8 cellular contexts compared by ENCODE assay signal in the genomic region with DNA sequence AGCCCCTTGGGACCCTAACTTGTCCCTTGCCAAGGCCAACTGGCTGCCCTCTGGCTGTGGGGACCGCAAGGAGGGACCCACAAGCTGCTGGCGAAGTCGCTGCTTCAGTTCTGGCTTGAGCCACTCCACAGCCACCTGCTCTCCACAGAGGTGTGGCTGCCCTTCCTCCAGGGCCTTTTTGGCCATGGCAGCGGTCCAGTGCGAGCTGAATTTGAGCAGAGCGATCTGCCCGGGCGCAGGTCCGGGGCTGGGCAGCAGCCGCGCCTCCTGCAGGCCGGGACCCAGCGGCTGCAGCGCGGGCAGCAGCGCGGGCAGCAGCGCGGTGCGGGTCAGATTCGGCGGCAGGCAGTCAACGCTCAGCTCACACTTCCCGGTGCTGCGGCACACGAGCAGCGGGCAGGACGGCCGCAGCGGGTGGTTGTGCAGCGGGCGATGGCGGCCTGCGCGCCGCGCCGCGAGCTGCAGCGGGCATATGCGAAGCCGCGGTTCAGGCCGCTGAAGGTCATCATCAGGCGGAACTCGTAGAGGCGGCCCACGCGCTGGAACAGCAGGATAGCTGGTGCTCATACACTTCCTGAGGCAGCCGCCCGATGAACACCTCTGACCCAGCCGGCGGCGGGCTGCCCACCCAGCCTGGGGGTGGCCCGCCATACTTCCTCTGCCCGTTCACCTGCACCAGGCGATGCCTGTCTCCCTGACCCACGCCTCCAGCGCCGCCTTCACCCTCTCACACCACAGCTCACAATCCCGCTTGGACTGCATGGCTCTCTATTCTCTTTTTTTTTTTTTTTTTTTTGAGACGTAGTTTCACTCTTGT. TPM values are rescaled to one million over a fixed set of nuclear protein-coding genes. Genes with fewer than 3 reads are reported as not detected.
A peak's percentile ranks its signal among the peaks of the same experiment; 100 is the strongest.
DNase-seq lines count a peak whose midpoint lies in the region; TF ChIP-seq lines count a peak whose summit lies in the region.
"Not testable (repeated sequence)": the region's sequence is repeated elsewhere in the genome, so short reads cannot be mapped to it uniquely, and the experiment has no call there.

No MANE protein-coding gene starts in this region.

- H2AFZ ChIP-seq in PC-9 = peak overlapping the region; percentile 70; the same call in 1 of the 2 replicates
- not testable (repeated sequence) for H2AFZ ChIP-seq in neural cell (ENCODE audit: low read depth, low read length)

- not testable (repeated sequence) for BruUV-seq in PC-9 (replicated peaks; lab: Mats Ljungman, UMichigan)

- CTCF ChIA-PET in PC-9 (lab: Charles Lee) = interaction anchor here (0.6 kb wide), 2 partner anchors 67 to 196 kb away, joined by 4 to 8 read pairs; a partner anchor contains a TSS

- POLR2A ChIA-PET in PC-9 (lab: Charles Lee; ENCODE audit: unreplicated experiment) = not testable (repeated sequence)

- not testable (repeated sequence) for H3K9ac ChIP-seq in iPS-15b (ENCODE audit: low read depth, low read length)
- H3K9ac ChIP-seq in neural cell (ENCODE audit: low read length) = peak overlapping the region; percentile 14

- not testable (repeated sequence) for H3K9me2 ChIP-seq in PC-9 (ENCODE audit: insufficient read depth); neural cell (ENCODE audit: insufficient read depth, low read length)

- H3K9me3 ChIP-seq in PC-9 (ENCODE audit: insufficient read depth, low read depth); iPS-15b (ENCODE audit: control insufficient read depth, insufficient read depth, low read length); neural cell (ENCODE audit: low read length); suprapubic skin: not testable (repeated sequence)

- not testable (repeated sequence) for H3K9me3 Mint-ChIP-seq in activated T-helper 1 cell treated with anti-CD3 and anti-CD28 coated beads, Interleukin-12 subunit alpha, Interleukin-12 subunit beta, Interleukin-2, Interleukin-4 antibody, amounts not matched to agents 30 ng/mL and 10 ng/mL and 1 ng/mL, durations not matched to agents 14 hours and 24 hours and 36 hours

- peak overlapping the region; percentile 79 for H3K4me3 Mint-ChIP-seq in activated T-helper 1 cell treated with anti-CD3 and anti-CD28 coated beads, Interleukin-12 subunit alpha, Interleukin-12 subunit beta, Interleukin-2, Interleukin-4 antibody, amounts not matched to agents 30 ng/mL and 10 ng/mL and 1 ng/mL, durations not matched to agents 14 hours and 24 hours and 36 hours

- peaks cover 29% of the 10 kb centered on the region for H3F3A ChIP-seq in PC-9 (ENCODE audit: insufficient read depth, low read depth)
- not testable (repeated sequence) for H3F3A ChIP-seq in neural cell (ENCODE audit: insufficient read depth, low read length, poor library complexity, severe bottlenecking)

- peaks cover 12% of the 10 kb centered on the region for H3K4me1 Mint-ChIP-seq in activated T-helper 1 cell treated with anti-CD3 and anti-CD28 coated beads, Interleukin-12 subunit alpha, Interleukin-12 subunit beta, Interleukin-2, Interleukin-4 antibody, amounts not matched to agents 30 ng/mL and 10 ng/mL and 1 ng/mL, durations not matched to agents 14 hours and 24 hours and 36 hours (ENCODE audit: low read depth)

- H3K27me3 ChIP-seq in PC-9 (ENCODE audit: insufficient read depth, low read depth); suprapubic skin: not testable (repeated sequence)
- H3K27me3 ChIP-seq in iPS-15b (ENCODE audit: control insufficient read depth, insufficient read depth, low read length) (peaks cover 30% of the 10 kb centered on the region), neural cell (ENCODE audit: insufficient read depth, low read depth, low read length) (peaks cover 17% of the 10 kb centered on the region)

- H4K20me1 ChIP-seq in PC-9 (ENCODE audit: insufficient read depth); neural cell (ENCODE audit: insufficient read depth): not testable (repeated sequence)

- TF ChIP-seq EP300 in neural cell (conservative IDR thresholded peaks at IDR 0.05; ENCODE audit: poor library complexity, severe bottlenecking); suprapubic skin (IDR thresholded peaks at IDR 0.05): not testable (repeated sequence)

- H3K4me2 ChIP-seq in PC-9 = peak overlapping the region; percentile 69
- H3K4me2 ChIP-seq in neural cell (ENCODE audit: low read length) = not testable (repeated sequence)

- not testable (repeated sequence) for H3K27ac Mint-ChIP-seq in activated T-helper 1 cell treated with anti-CD3 and anti-CD28 coated beads, Interleukin-12 subunit alpha, Interleukin-12 subunit beta, Interleukin-2, Interleukin-4 antibody, amounts not matched to agents 30 ng/mL and 10 ng/mL and 1 ng/mL, durations not matched to agents 14 hours and 24 hours and 36 hours

- TF ChIP-seq POLR2A in suprapubic skin (IDR thresholded peaks at IDR 0.05) = not testable (repeated sequence)

- H3K79me2 ChIP-seq in PC-9 (ENCODE audit: low read depth); neural cell (replicated peaks; ENCODE audit: insufficient read depth, low read length): not testable (repeated sequence)

- H3K27ac ChIP-seq in PC-9; neural cell (ENCODE audit: low read length); suprapubic skin: not testable (repeated sequence)

- not testable (repeated sequence) for H3K36me3 ChIP-seq in PC-9 (ENCODE audit: low read depth); iPS-15b (ENCODE audit: control insufficient read depth, insufficient read depth, low read length); neural cell (ENCODE audit: insufficient read depth, low read length); suprapubic skin

- H3K4me1 ChIP-seq in PC-9 (replicated peaks; ENCODE audit: insufficient read depth) = peaks cover 16% of the 10 kb centered on the region
- not testable (repeated sequence) for H3K4me1 ChIP-seq in iPS-15b (ENCODE audit: control insufficient read depth, insufficient read depth, low read length); suprapubic skin

- H3K36me3 Mint-ChIP-seq in activated T-helper 1 cell treated with anti-CD3 and anti-CD28 coated beads, Interleukin-12 subunit alpha, Interleukin-12 subunit beta, Interleukin-2, Interleukin-4 antibody, amounts not matched to agents 30 ng/mL and 10 ng/mL and 1 ng/mL, durations not matched to agents 14 hours and 24 hours and 36 hours (ENCODE audit: low read depth) = not testable (repeated sequence)

- TF ChIP-seq CTCF in PC-9 (conservative IDR thresholded peaks at IDR 0.05); neural cell (IDR thresholded peaks at IDR 0.05; ENCODE audit: poor library complexity, severe bottlenecking); suprapubic skin (IDR thresholded peaks at IDR 0.05): not testable (repeated sequence)

- DNase-seq in DMS 273 (lab: John Stamatoyannopoulos, UW; ENCODE audit: unreplicated experiment) = peak; percentile 80
- DNase-seq in HT-29 (ENCODE audit: low spot score) = peak; percentile 29
- peak in 1 of 2 experiments; percentile 41 for DNase-seq in PC-9
- not testable (repeated sequence) for DNase-seq in activated T-helper 1 cell treated with anti-CD3 and anti-CD28 coated beads, Interleukin-12 subunit alpha, Interleukin-12 subunit beta, Interleukin-2, Interleukin-4 antibody, amounts not matched to agents 30 ng/mL and 10 ng/mL and 1 ng/mL, durations not matched to agents 14 hours and 24 hours and 36 hours (ENCODE audit: low spot score); suprapubic skin (ENCODE audit: low spot score in 2 of 2)
- DNase-seq in ecto neural progenitor cell (ENCODE audit: low spot score) = peak; percentile 87

- intact Hi-C loops in PC-9 (cut with micrococcal nuclease; ENCODE audit: unreplicated experiment) = not testable (repeated sequence)
- intact Hi-C loops in activated T-helper 1 cell treated with anti-CD3 and anti-CD28 coated beads, Interleukin-12 subunit alpha, Interleukin-12 subunit beta, Interleukin-2, Interleukin-4 antibody, amounts not matched to agents 30 ng/mL and 10 ng/mL and 1 ng/mL, durations not matched to agents 14 hours and 24 hours and 36 hours (cut with micrococcal nuclease) = loop anchor here (10.0 kb wide), 3 partner anchors 365 to 675 kb away; a partner anchor contains a TSS

- WGBS in suprapubic skin = 6% methylated on average over 21 of the region's 62 CpGs

- TF ChIP-seq RAD21 in neural cell (conservative IDR thresholded peaks at IDR 0.05) = not testable (repeated sequence)

- H3K27me3 Mint-ChIP-seq in activated T-helper 1 cell treated with anti-CD3 and anti-CD28 coated beads, Interleukin-12 subunit alpha, Interleukin-12 subunit beta, Interleukin-2, Interleukin-4 antibody, amounts not matched to agents 30 ng/mL and 10 ng/mL and 1 ng/mL, durations not matched to agents 14 hours and 24 hours and 36 hours (ENCODE audit: insufficient read depth) = peaks cover 26% of the 10 kb centered on the region

- peak overlapping the region; percentile 51; the same call in 1 of the 2 replicates for H3K4me3 ChIP-seq in PC-9
- peak overlapping the region; percentile 35 for H3K4me3 ChIP-seq in iPS-15b (ENCODE audit: low read depth, low read length)
- H3K4me3 ChIP-seq in neural cell (ENCODE audit: low read length) = peak overlapping the region; percentile 49
- peak overlapping the region; percentile 44 for H3K4me3 ChIP-seq in suprapubic skin

TF ChIP-seq in neural cell, 6 proteins besides CTCF, POLR2A, EP300 and RAD21:
- peak; percentile 14 for TF ChIP-seq POLR2AphosphoS5 (IDR thresholded peaks at IDR 0.05)

RNA-seq across cellular contexts. Expression of a gene that starts 34.9 kb away (rescaled TPM):
- total RNA-seq in HT-29 (2014; rRNA removed; shearing (Covaris generic)) = 2.7 and 3.1 TPM in 2 replicates
- 1.3 and 1.8 TPM in 2 replicates for total RNA-seq in PC-9 (2021)
- total RNA-seq in activated T-helper 1 cell treated with anti-CD3 and anti-CD28 coated beads, Interleukin-12 subunit alpha, Interleukin-12 subunit beta, Interleukin-2, Interleukin-4 antibody, amounts not matched to agents 30 ng/mL and 10 ng/mL and 1 ng/mL, durations not matched to agents 14 hours and 24 hours and 36 hours = 2.0 and 2.6 TPM in 2 replicates
- polyA plus RNA-seq in neural cell = 3.0 and 5.0 TPM in 2 replicates
- 14.0 and 17.0 TPM in 2 replicates for polyA minus RNA-seq in neural cell
- total RNA-seq in suprapubic skin = 1 to 10 TPM; 2.1 to 9.4 (median 5.3) TPM
